2 cellular contexts compared by ENCODE assay signal in genomic region chr3:140916603-140917002, GRCh38.
TF ChIP-seq lines count a peak whose summit lies in the region.

No MANE protein-coding gene starts in this region.

TF ChIP-seq in HepG2, 621 proteins besides CTCF, POLR2A, EP300 and RAD21:
- TF ChIP-seq, protein P1, sequence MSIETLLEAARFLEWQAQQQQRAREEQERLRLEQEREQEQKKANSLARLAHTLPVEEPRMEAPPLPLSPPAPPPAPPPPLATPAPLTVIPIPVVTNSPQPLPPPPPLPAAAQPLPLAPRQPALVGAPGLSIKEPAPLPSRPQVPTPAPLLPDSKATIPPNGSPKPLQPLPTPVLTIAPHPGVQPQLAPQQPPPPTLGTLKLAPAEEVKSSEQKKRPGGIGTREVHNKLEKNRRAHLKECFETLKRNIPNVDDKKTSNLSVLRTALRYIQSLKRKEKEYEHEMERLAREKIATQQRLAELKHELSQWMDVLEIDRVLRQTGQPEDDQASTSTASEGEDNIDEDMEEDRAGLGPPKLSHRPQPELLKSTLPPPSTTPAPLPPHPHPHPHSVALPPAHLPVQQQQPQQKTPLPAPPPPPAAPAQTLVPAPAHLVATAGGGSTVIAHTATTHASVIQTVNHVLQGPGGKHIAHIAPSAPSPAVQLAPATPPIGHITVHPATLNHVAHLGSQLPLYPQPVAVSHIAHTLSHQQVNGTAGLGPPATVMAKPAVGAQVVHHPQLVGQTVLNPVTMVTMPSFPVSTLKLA (IDR thresholded peaks at IDR 0.05), result 0 out of 2 replicates have a peak, but pooled peaks have one; percentile 6
- TF ChIP-seq ZNF7 (CRISPR knock-in tag; IDR thresholded peaks at IDR 0.05), result no peak

TF ChIP-seq in K562, 482 proteins besides CTCF, POLR2A, EP300 and RAD21:
- TF ChIP-seq ATF3 (IDR thresholded peaks at IDR 0.05) (no peak), ATF3 (CRISPR knock-in tag; conservative IDR thresholded peaks at IDR 0.05) (no peak), ZNF512 (tag; IDR thresholded peaks at IDR 0.05) (peak; percentile 44; the same call in 1 of the 2 replicates), ZSCAN29 (IDR thresholded peaks at IDR 0.05) (no peak), THRB (CRISPR knock-in tag; conservative IDR thresholded peaks at IDR 0.05) (0 out of 2 replicates have a peak, but pooled peaks have one; percentile 61)
